8 cellular contexts compared by ENCODE assay signal in the genomic region with DNA sequence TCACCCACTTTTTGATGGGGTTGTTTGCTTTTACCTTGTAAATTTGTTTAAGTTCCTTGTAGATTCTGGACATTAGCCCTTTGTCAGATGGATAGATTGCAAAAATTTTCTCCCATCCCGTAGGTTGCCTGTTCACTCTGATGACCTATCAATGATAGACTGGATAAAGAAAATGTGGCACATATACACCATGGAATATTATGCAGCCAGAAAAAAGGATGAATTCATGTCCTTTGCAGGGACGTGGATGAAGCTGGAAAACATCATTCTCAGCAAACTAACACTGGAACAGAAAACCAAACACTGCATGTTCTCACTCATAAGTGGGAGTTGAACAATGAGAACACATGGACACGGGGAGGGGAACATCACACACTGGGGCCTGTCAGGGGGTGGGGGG. TPM values are rescaled to one million over a fixed set of nuclear protein-coding genes. Genes with fewer than 3 reads are reported as not detected.
"Had no signal": no experiment of that assay in that cellular context is flagged by ENCODE, and none has a peak within 500 bp of the region (broad histone marks: within the 10 kb centered on the region; RNA-seq: fewer than 3 reads in every experiment).

No MANE protein-coding gene starts in this region.

RNA-seq across cellular contexts. Expression of a gene that starts 44.8 kb away (rescaled TPM):
- total RNA-seq: stomach, subcutaneous adipose tissue, thoracic aorta, tibial nerve, transverse colon, upper lobe of right lung, ureter, vagina had no signal
